ENCODE assay signal across 11 cellular contexts in the genomic region with DNA sequence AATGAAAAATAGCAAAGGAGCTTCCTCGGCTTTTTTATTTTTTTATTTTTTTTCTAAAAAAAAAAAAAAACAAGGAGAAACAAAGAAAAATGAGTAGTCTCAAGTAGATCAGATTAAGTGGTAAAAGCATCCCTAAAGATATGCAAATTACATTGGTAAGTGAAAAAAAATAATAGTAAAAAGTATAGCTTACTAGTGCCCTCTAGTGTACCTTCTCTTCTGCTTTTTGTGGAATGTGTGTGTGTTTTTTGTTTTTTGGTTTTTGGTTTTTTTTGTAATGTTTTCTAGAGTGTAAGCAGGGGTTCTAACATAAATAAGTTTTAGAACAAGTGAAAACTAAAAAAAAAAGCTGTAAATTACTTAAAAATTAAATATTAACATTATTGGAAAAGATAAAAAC.
DNase-seq lines count a peak whose midpoint lies in the region; ATAC-seq and TF ChIP-seq lines count a peak whose summit lies in the region.
"Had no signal": no experiment of that assay in that cellular context is flagged by ENCODE, and none has a peak within 500 bp of the region (broad histone marks: within the 10 kb centered on the region; RNA-seq: fewer than 3 reads in every experiment).

No MANE protein-coding gene starts in this region.

- H3K27me3 ChIP-seq in BE2C = no peaks in the 10 kb centered on the region

- H3K4me3 Mint-ChIP-seq in HFFc6 = no peak overlapping the region
- no peak overlapping the region for H3K4me3 Mint-ChIP-seq in activated CD8-positive, alpha-beta memory T cell treated with anti-CD3 and anti-CD28 coated beads, Interleukin-2, amount 10 ng/mL, durations not matched to agents 7 days and 5 days

- H3K4me1 ChIP-seq in BE2C = 0 out of 2 replicates have a peak, but pooled peaks cover 3% of the 10 kb centered on the region

- TF ChIP-seq CTCF in BE2C (IDR thresholded peaks at IDR 0.05; ENCODE audit: low read depth, low read length) = peak; percentile 45
- peak; percentile 69 for TF ChIP-seq CTCF in HFFc6 (IDR thresholded peaks at IDR 0.05)
- no peak for TF ChIP-seq CTCF in coronary artery (IDR thresholded peaks at IDR 0.05)

- no peak overlapping the region for H3K27ac Mint-ChIP-seq in HFFc6
- H3K27ac Mint-ChIP-seq in activated CD8-positive, alpha-beta memory T cell treated with anti-CD3 and anti-CD28 coated beads, Interleukin-2, amount 10 ng/mL, durations not matched to agents 7 days and 5 days = no peak overlapping the region

- H3K36me3 Mint-ChIP-seq in HFFc6 (ENCODE audit: low read depth) = no peaks in the 10 kb centered on the region; the same call in 1 of the 2 replicates
- H3K36me3 Mint-ChIP-seq in activated CD8-positive, alpha-beta memory T cell treated with anti-CD3 and anti-CD28 coated beads, Interleukin-2, amount 10 ng/mL, durations not matched to agents 7 days and 5 days = no peaks in the 10 kb centered on the region

- H3K4me3 ChIP-seq in BE2C (ENCODE audit: low read depth, low read length) (no peak overlapping the region), coronary artery (no peak overlapping the region)

- H3K4me1 Mint-ChIP-seq in HFFc6 (ENCODE audit: low read depth) = no peaks in the 10 kb centered on the region
- no peaks in the 10 kb centered on the region for H3K4me1 Mint-ChIP-seq in activated CD8-positive, alpha-beta memory T cell treated with anti-CD3 and anti-CD28 coated beads, Interleukin-2, amount 10 ng/mL, durations not matched to agents 7 days and 5 days

- H3K36me3 ChIP-seq in BE2C = no peaks in the 10 kb centered on the region

- H3K27ac ChIP-seq in coronary artery = no peak overlapping the region

- ATAC-seq in HG03432 (IDR thresholded peaks at IDR 0.05; ENCODE audit: unreplicated experiment) = no peak
- no peak for ATAC-seq in activated CD8-positive, alpha-beta memory T cell treated with anti-CD3 and anti-CD28 coated beads, Interleukin-2, amount 10 ng/mL, durations not matched to agents 7 days and 5 days
- ATAC-seq in HG03457 (IDR thresholded peaks at IDR 0.05; ENCODE audit: unreplicated experiment) = no peak

- CTCF ChIA-PET in activated CD8-positive, alpha-beta memory T cell treated with anti-CD3 and anti-CD28 coated beads, Interleukin-2, amount 10 ng/mL, durations not matched to agents 7 days and 5 days (lab: Charles Lee) = no interaction called here

- H3K9me3 Mint-ChIP-seq in HFFc6 = peaks cover 15% of the 10 kb centered on the region
- H3K9me3 Mint-ChIP-seq in activated CD8-positive, alpha-beta memory T cell treated with anti-CD3 and anti-CD28 coated beads, Interleukin-2, amount 10 ng/mL, durations not matched to agents 7 days and 5 days (ENCODE audit: low read depth) = no peaks in the 10 kb centered on the region

- no peaks in the 10 kb centered on the region for H3K27me3 Mint-ChIP-seq in HFFc6 (ENCODE audit: insufficient read depth)
- no peaks in the 10 kb centered on the region for H3K27me3 Mint-ChIP-seq in activated CD8-positive, alpha-beta memory T cell treated with anti-CD3 and anti-CD28 coated beads, Interleukin-2, amount 10 ng/mL, durations not matched to agents 7 days and 5 days

- DNase-seq in BE2C (no peak), HFFc6 (no peak), OCI-M1 (lab: John Stamatoyannopoulos, UW) (peak; percentile 61), foreskin melanocyte (peak; percentile 1), coronary artery (ENCODE audit: low spot score) (no peak)
- DNase-seq in activated CD8-positive, alpha-beta memory T cell treated with anti-CD3 and anti-CD28 coated beads, Interleukin-2, amount 10 ng/mL, durations not matched to agents 7 days and 5 days = no peak
- DNase-seq: erythroblast; NCI-H2081 treated with DMSO at 0.1 percent for 48 hours; stimulated activated CD8-positive, alpha-beta memory T cell treated with anti-CD3 and anti-CD28 coated beads, Interleukin-4, amount 100 ng/mL, for 48 hours had no signal

- no peaks in the 10 kb centered on the region for H3K9me3 ChIP-seq in BE2C

Comparison
In these comparisons a context has a peak if more than half of its experiments do, and no peak if none do; other contexts are left out.
1. DNase-seq: peak in OCI-M1 (single experiment) and foreskin melanocyte (single experiment); none in BE2C (single experiment), HFFc6 (single experiment), activated CD8-positive, alpha-beta memory T cell treated with anti-CD3 and anti-CD28 coated beads, Interleukin-2, amount 10 ng/mL, durations not matched to agents 7 days and 5 days (single experiment) and coronary artery (single experiment).